Comparison of ENCODE assay signal across 17 cellular contexts in genomic region chr6:132115714-132116366, GRCh38.
DNase-seq lines count a peak whose midpoint lies in the region; ATAC-seq, FAIRE-seq and TF ChIP-seq lines count a peak whose summit lies in the region.
"Had no signal": no experiment of that assay in that cellular context is flagged by ENCODE, and none has a peak within 500 bp of the region (broad histone marks: within the 10 kb centered on the region; RNA-seq: fewer than 3 reads in every experiment).

No MANE protein-coding gene starts in this region.

- FAIRE-seq in bronchial epithelial cell (lab: Jason Lieb, UNC): no peak
- FAIRE-seq: A204.1, GM12891 had no signal

- H3K4me1 Mint-ChIP-seq in type B pancreatic cell (ENCODE audit: unreplicated experiment) (peaks cover 4% of the 10 kb centered on the region), WTC11 (no peaks in the 10 kb centered on the region)

- CTCF ChIA-PET in WTC11 (lab: Charles Lee): no interaction called here

- H3K27me3 Mint-ChIP-seq in type B pancreatic cell (no peaks in the 10 kb centered on the region), WTC11 (ENCODE audit: low read depth) (peaks cover 6% of the 10 kb centered on the region; the same call in 1 of the 2 replicates)

- H3K27ac Mint-ChIP-seq in type B pancreatic cell (peak overlapping the region; percentile 19), WTC11 (no peak overlapping the region)
- H3K27ac Mint-ChIP-seq: activated T-helper 1 cell treated with anti-CD3 and anti-CD28 coated beads, Interleukin-12 subunit alpha, Interleukin-12 subunit beta, Interleukin-2, Interleukin-4 antibody, amounts not matched to agents 30 ng/mL and 10 ng/mL and 1 ng/mL, durations not matched to agents 14 hours and 24 hours and 36 hours had no signal

- H3K36me3 Mint-ChIP-seq in type B pancreatic cell (no peaks in the 10 kb centered on the region), WTC11 (peaks cover 4% of the 10 kb centered on the region)

- WGBS in liver: 39% methylated on average over 7 of the region's 7 CpGs

- peak overlapping the region; percentile 78 for H3K4me3 Mint-ChIP-seq in type B pancreatic cell
- no peak overlapping the region for H3K4me3 Mint-ChIP-seq in WTC11
- H3K4me3 Mint-ChIP-seq: activated T-helper 1 cell treated with anti-CD3 and anti-CD28 coated beads, Interleukin-12 subunit alpha, Interleukin-12 subunit beta, Interleukin-2, Interleukin-4 antibody, amounts not matched to agents 30 ng/mL and 10 ng/mL and 1 ng/mL, durations not matched to agents 14 hours and 24 hours and 36 hours had no signal

- peaks cover 0 to 6% (median 3%) of the 10 kb centered on the region in 4 donors for H3K4me1 ChIP-seq in liver (ENCODE audit: control insufficient read depth in 4 of 4, insufficient read depth in 4 of 4, low read length in 3 of 4)

- H3K36me3 ChIP-seq in bronchial epithelial cell (ENCODE audit: control insufficient read depth, insufficient read depth, low read length): no peaks in the 10 kb centered on the region
- no peaks in the 10 kb centered on the region for H3K36me3 ChIP-seq in liver (ENCODE audit: control insufficient read depth in 4 of 4, insufficient read depth in 3 of 4, low read depth in 1 of 4, low read length in 3 of 4)
- H3K36me3 ChIP-seq: cardiac muscle cell had no signal

- DNase-seq in NOMO-1 treated with DMSO at 0.1 percent for 48 hours (lab: John Stamatoyannopoulos, UW; ENCODE audit: unreplicated experiment) (peak; percentile 24), NOMO-1 treated with dmso at 0.1 percent for 144 hours (lab: John Stamatoyannopoulos, UW; ENCODE audit: unreplicated experiment) (no peak), bronchial epithelial cell (ENCODE audit: low read depth) (peak; percentile 62), type B pancreatic cell (ENCODE audit: extremely low spot score, unreplicated experiment) (no peak), SW 1271 (lab: John Stamatoyannopoulos, UW) (no peak), WTC11 (ENCODE audit: low spot score) (no peak)
- DNase-seq: DMS153; islet precursor cell; Kasumi-1; SHP77; stimulated activated CD4-positive, alpha-beta T cell treated with anti-CD3 and anti-CD28 coated beads, Interleukin-4, amount 100 ng/mL, for 24 hours had no signal

- POLR2A ChIA-PET in WTC11 (lab: Charles Lee): no interaction called here

- H3K4me3 ChIP-seq in bronchial epithelial cell (ENCODE audit: low read depth, low read length): no peak overlapping the region
- H3K4me3 ChIP-seq in liver (ENCODE audit: low read depth in 1 of 3, low read length in 3 of 3): peak overlapping the region in 2 of 3 donors; percentile 49 to 57
- H3K4me3 ChIP-seq: cardiac muscle cell had no signal

- H3K9me3 ChIP-seq in liver (ENCODE audit: control insufficient read depth in 4 of 4, low read length in 3 of 4): no peaks in the 10 kb centered on the region

- ATAC-seq in GM21576 (IDR thresholded peaks at IDR 0.05; ENCODE audit: unreplicated experiment) (no peak), WTC11 (no peak)

- TF ChIP-seq RAD21 in liver (IDR thresholded peaks at IDR 0.05): no peak

- H3K9ac ChIP-seq in liver (ENCODE audit: low read depth in 1 of 2, low read length in 2 of 2): peak overlapping the region in 1 of 2 donors; percentile 63

- H3K27me3 ChIP-seq in bronchial epithelial cell (ENCODE audit: control insufficient read depth, insufficient read depth, low read length) (no peaks in the 10 kb centered on the region), liver (ENCODE audit: control insufficient read depth in 4 of 4, insufficient read depth in 4 of 4, low read length in 3 of 4) (no peaks in the 10 kb centered on the region)
- H3K27me3 ChIP-seq: cardiac muscle cell had no signal

- no peaks in the 10 kb centered on the region for H3K9me3 Mint-ChIP-seq in type B pancreatic cell
- H3K9me3 Mint-ChIP-seq in WTC11: peaks cover 18% of the 10 kb centered on the region
- H3K9me3 Mint-ChIP-seq: activated T-helper 1 cell treated with anti-CD3 and anti-CD28 coated beads, Interleukin-12 subunit alpha, Interleukin-12 subunit beta, Interleukin-2, Interleukin-4 antibody, amounts not matched to agents 30 ng/mL and 10 ng/mL and 1 ng/mL, durations not matched to agents 14 hours and 24 hours and 36 hours had no signal

- TF ChIP-seq CTCF in bronchial epithelial cell (IDR thresholded peaks at IDR 0.05; ENCODE audit: insufficient read depth, low read length, severe bottlenecking): no peak
- no peak for TF ChIP-seq CTCF in liver (IDR thresholded peaks at IDR 0.05; ENCODE audit: low read depth, low read length, missing input control)
- TF ChIP-seq CTCF in type B pancreatic cell (conservative IDR thresholded peaks at IDR 0.05): no peak
- TF ChIP-seq CTCF in WTC11 (IDR thresholded peaks at IDR 0.05): no peak

- H3K27ac ChIP-seq in liver (ENCODE audit: low read depth in 1 of 2, low read length in 2 of 2): peak overlapping the region in 1 of 2 donors; percentile 6
- H3K27ac ChIP-seq: cardiac muscle cell had no signal

TF ChIP-seq in liver, 16 proteins besides CTCF, POLR2A, EP300 and RAD21:
- peak; percentile 12 for TF ChIP-seq YY1 (IDR thresholded peaks at IDR 0.05)
- TF ChIP-seq EGR1 (IDR thresholded peaks at IDR 0.05; ENCODE audit: low read depth in 2 of 2): no peak

TF ChIP-seq in WTC11, 78 proteins besides CTCF, POLR2A, EP300 and RAD21:
- no peak for TF ChIP-seq CBFB (CRISPR knock-in tag; IDR thresholded peaks at IDR 0.05; ENCODE audit: low read depth)
- TF ChIP-seq ZNF281 (CRISPR knock-in tag; IDR thresholded peaks at IDR 0.05): no peak
- TF ChIP-seq MXD4 (CRISPR knock-in tag; IDR thresholded peaks at IDR 0.05; ENCODE audit: borderline replicate concordance): no peak
TF ChIP-seq in WTC11: peak in this region for 0.

Comparison
In these comparisons a context has a peak if more than half of its experiments do, and no peak if none do; other contexts are left out.
1. DNase-seq: peak in NOMO-1 treated with DMSO at 0.1 percent for 48 hours (single experiment) and bronchial epithelial cell (single experiment); none in NOMO-1 treated with dmso at 0.1 percent for 144 hours (single experiment), type B pancreatic cell (single experiment), SW 1271 (0 of 2) and WTC11 (single experiment).